2 cellular contexts compared by ENCODE assay signal in the genomic region with DNA sequence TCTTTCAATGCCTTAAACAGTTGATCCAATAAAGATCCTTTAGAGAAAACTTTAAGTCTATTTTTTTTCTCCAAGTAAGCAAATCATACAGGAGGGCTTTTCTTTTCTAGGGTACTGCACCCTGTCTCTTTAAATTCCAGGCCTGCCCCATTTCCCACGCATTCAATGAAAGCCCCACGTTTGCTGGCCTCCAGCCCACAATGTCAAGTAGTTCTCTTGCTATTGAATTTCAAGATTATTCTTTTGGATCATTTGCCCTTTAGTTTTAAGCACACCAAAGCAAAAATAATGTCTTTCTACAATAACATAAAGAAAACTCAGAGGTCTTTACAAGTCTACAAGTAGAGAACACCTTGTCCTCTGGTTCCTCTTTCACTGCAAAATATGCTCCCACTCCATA.
TF ChIP-seq lines count a peak whose summit lies in the region.

No MANE protein-coding gene starts in this region.

TF ChIP-seq in GM23338, 12 proteins besides CTCF, POLR2A, EP300 and RAD21:
- TF ChIP-seq, protein P1, sequence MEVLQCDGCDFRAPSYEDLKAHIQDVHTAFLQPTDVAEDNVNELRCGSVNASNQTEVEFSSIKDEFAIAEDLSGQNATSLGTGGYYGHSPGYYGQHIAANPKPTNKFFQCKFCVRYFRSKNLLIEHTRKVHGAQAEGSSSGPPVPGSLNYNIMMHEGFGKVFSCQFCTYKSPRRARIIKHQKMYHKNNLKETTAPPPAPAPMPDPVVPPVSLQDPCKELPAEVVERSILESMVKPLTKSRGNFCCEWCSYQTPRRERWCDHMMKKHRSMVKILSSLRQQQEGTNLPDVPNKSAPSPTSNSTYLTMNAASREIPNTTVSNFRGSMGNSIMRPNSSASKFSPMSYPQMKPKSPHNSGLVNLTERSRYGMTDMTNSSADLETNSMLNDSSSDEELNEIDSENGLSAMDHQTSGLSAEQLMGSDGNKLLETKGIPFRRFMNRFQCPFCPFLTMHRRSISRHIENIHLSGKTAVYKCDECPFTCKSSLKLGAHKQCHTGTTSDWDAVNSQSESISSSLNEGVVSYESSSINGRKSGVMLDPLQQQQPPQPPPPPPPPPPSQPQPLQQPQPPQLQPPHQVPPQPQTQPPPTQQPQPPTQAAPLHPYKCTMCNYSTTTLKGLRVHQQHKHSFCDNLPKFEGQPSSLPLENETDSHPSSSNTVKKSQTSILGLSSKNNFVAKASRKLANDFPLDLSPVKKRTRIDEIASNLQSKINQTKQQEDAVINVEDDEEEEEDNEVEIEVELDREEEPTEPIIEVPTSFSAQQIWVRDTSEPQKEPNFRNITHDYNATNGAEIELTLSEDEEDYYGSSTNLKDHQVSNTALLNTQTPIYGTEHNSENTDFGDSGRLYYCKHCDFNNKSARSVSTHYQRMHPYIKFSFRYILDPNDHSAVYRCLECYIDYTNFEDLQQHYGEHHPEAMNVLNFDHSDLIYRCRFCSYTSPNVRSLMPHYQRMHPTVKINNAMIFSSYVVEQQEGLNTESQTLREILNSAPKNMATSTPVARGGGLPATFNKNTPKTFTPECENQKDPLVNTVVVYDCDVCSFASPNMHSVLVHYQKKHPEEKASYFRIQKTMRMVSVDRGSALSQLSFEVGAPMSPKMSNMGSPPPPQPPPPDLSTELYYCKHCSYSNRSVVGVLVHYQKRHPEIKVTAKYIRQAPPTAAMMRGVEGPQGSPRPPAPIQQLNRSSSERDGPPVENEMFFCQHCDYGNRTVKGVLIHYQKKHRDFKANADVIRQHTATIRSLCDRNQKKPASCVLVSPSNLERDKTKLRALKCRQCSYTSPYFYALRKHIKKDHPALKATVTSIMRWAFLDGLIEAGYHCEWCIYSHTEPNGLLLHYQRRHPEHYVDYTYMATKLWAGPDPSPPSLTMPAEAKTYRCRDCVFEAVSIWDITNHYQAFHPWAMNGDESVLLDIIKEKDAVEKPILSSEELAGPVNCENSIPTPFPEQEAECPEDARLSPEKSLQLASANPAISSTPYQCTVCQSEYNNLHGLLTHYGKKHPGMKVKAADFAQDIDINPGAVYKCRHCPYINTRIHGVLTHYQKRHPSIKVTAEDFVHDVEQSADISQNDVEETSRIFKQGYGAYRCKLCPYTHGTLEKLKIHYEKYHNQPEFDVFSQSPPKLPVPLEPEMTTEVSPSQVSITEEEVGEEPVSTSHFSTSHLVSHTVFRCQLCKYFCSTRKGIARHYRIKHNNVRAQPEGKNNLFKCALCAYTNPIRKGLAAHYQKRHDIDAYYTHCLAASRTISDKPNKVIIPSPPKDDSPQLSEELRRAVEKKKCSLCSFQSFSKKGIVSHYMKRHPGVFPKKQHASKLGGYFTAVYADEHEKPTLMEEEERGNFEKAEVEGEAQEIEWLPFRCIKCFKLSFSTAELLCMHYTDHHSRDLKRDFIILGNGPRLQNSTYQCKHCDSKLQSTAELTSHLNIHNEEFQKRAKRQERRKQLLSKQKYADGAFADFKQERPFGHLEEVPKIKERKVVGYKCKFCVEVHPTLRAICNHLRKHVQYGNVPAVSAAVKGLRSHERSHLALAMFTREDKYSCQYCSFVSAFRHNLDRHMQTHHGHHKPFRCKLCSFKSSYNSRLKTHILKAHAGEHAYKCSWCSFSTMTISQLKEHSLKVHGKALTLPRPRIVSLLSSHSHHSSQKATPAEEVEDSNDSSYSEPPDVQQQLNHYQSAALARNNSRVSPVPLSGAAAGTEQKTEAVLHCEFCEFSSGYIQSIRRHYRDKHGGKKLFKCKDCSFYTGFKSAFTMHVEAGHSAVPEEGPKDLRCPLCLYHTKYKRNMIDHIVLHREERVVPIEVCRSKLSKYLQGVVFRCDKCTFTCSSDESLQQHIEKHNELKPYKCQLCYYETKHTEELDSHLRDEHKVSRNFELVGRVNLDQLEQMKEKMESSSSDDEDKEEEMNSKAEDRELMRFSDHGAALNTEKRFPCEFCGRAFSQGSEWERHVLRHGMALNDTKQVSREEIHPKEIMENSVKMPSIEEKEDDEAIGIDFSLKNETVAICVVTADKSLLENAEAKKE (CRISPR knock-in tag; IDR thresholded peaks at IDR 0.05) = no peak
- TF ChIP-seq ZNF331 (CRISPR knock-in tag; IDR thresholded peaks at IDR 0.05; ENCODE audit: low read depth) = no peak

TF ChIP-seq in WTC11, 78 proteins besides CTCF, POLR2A, EP300 and RAD21 (continued from another document):
- TF ChIP-seq, protein P2, sequence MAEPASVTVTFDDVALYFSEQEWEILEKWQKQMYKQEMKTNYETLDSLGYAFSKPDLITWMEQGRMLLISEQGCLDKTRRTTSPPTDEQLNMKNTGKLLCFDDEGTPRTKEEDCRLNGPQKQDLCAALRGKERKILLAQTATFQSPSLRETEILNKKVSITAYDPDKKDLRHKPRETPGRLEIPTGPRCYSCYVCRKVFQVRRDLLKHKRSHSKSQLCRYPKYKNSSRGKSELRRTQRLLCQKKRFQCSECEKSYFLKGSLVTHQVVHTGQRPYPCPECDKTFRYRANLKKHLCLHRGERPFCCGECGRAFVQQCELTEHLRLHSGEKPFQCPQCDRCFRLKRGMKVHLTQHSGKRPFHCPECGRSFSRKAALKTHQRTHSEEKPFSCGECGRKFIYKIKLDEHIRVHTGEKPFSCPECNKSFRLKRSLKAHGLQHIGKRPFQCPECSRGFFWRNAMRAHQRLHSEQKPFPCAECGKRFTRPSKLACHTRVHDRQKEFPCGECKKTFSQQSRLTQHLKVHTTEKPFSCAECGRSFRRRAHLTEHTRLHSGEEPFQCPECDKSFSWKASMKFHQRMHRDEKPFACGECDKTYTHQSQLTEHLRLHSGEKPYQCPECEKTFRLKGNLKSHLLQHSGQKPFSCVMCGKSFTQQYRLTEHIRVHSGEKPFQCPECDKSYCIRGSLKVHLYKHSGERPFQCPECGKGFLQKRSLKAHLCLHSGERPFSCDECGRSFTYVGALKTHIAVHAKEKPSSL (CRISPR knock-in tag; conservative IDR thresholded peaks at IDR 0.05) = no peak
- no peak for TF ChIP-seq ETV6 (CRISPR knock-in tag; IDR thresholded peaks at IDR 0.05)
- no peak for TF ChIP-seq TCF7 (CRISPR knock-in tag; IDR thresholded peaks at IDR 0.05; ENCODE audit: low read depth)
- TF ChIP-seq, protein P3, sequence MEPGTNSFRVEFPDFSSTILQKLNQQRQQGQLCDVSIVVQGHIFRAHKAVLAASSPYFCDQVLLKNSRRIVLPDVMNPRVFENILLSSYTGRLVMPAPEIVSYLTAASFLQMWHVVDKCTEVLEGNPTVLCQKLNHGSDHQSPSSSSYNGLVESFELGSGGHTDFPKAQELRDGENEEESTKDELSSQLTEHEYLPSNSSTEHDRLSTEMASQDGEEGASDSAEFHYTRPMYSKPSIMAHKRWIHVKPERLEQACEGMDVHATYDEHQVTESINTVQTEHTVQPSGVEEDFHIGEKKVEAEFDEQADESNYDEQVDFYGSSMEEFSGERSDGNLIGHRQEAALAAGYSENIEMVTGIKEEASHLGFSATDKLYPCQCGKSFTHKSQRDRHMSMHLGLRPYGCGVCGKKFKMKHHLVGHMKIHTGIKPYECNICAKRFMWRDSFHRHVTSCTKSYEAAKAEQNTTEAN (CRISPR knock-in tag; IDR thresholded peaks at IDR 0.05) = no peak
- TF ChIP-seq, protein P4, sequence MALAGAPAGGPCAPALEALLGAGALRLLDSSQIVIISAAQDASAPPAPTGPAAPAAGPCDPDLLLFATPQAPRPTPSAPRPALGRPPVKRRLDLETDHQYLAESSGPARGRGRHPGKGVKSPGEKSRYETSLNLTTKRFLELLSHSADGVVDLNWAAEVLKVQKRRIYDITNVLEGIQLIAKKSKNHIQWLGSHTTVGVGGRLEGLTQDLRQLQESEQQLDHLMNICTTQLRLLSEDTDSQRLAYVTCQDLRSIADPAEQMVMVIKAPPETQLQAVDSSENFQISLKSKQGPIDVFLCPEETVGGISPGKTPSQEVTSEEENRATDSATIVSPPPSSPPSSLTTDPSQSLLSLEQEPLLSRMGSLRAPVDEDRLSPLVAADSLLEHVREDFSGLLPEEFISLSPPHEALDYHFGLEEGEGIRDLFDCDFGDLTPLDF (CRISPR knock-in tag; IDR thresholded peaks at IDR 0.05) = no peak
- TF ChIP-seq, protein P5, sequence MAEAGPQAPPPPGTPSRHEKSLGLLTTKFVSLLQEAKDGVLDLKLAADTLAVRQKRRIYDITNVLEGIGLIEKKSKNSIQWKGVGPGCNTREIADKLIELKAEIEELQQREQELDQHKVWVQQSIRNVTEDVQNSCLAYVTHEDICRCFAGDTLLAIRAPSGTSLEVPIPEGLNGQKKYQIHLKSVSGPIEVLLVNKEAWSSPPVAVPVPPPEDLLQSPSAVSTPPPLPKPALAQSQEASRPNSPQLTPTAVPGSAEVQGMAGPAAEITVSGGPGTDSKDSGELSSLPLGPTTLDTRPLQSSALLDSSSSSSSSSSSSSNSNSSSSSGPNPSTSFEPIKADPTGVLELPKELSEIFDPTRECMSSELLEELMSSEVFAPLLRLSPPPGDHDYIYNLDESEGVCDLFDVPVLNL (CRISPR knock-in tag; IDR thresholded peaks at IDR 0.05; ENCODE audit: borderline replicate concordance, low read depth) = no peak
